Comparison of ENCODE assay signal across 10 cellular contexts in the genomic region with DNA sequence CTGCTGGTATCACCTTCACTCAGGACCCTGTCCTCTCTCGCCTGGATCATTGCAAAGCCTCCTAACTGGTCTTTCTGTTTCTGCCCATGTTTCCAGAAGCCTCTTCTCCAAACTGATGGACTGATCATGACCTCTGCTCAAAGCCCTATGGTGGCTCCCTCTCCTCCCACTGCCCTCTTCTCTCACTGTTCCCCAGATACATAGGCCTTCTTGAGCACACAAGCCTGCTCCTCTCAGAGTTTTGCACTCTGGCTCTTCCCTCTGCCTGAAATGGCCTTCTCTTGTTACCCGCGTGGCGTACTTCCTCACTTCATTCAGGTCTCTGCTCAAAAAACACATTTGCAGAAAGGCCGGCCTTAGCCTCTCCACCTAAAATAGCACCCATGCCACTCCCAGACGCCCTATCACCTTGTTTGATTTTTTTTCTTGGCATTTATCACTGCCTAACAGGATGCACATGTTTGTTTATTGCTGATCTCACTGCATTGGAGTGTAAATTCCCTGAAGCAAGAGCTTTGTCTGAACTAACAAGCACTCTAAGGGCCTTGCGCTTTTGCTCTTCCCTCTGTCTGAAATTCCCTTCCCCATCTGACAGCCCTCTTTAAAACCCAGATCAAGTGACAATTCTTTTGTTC. TPM values are rescaled to one million over a fixed set of nuclear protein-coding genes. Genes with fewer than 3 reads are reported as not detected.
A peak's percentile ranks its signal among the peaks of the same experiment; 100 is the strongest.
DNase-seq lines count a peak whose midpoint lies in the region; ATAC-seq and TF ChIP-seq lines count a peak whose summit lies in the region.
"Had no signal": no experiment of that assay in that cellular context is flagged by ENCODE, and none has a peak within 500 bp of the region (broad histone marks: within the 10 kb centered on the region; RNA-seq: fewer than 3 reads in every experiment).

No MANE protein-coding gene starts in this region.

- no TSS peak for BruUV-seq in mammary epithelial cell (replicated peaks; lab: Mats Ljungman, UMichigan)

- intact Hi-C loops in mammary epithelial cell (cut with micrococcal nuclease) (no loop called here), natural killer cell (cut with micrococcal nuclease) (no loop called here)

- H3K4me2 ChIP-seq in mammary epithelial cell (ENCODE audit: insufficient read depth, low read depth, low read length): no peak overlapping the region

- H3K9me3 ChIP-seq in mammary epithelial cell (replicated peaks; ENCODE audit: insufficient read depth, low read length): no peaks in the 10 kb centered on the region

- H3K4me3 ChIP-seq in mammary epithelial cell (replicated peaks in 1 of 3; ENCODE audit: insufficient read depth in 1 of 3, low read depth in 2 of 3, low read length in 3 of 3): no peak overlapping the region
- H3K4me3 ChIP-seq: cardiac muscle cell had no signal

- H3K4me1 ChIP-seq in mammary epithelial cell (ENCODE audit: insufficient read depth, low read length): peaks cover 6% of the 10 kb centered on the region

- H3K36me3 ChIP-seq in mammary epithelial cell (ENCODE audit: insufficient read depth, low read length): no peaks in the 10 kb centered on the region
- H3K36me3 ChIP-seq: cardiac muscle cell had no signal

- H3K36me3 Mint-ChIP-seq in natural killer cell: no peaks in the 10 kb centered on the region

- dilution Hi-C loops in mammary epithelial cell (cut with HindIII; ENCODE audit: low sequenced_read_pairs): no loop called here

- H3K27ac ChIP-seq in mammary epithelial cell (ENCODE audit: insufficient read depth, low read depth, low read length): no peak overlapping the region
- H3K27ac ChIP-seq: cardiac muscle cell had no signal

- H3K79me2 ChIP-seq in mammary epithelial cell (ENCODE audit: insufficient read depth, low read length): peaks cover 36% of the 10 kb centered on the region

- WGBS in mammary epithelial cell (ENCODE audit: low coverage, missing lambda C conversion rate): 96% methylated on average over 7 of the region's 7 CpGs

- DNase-seq in DMS53 (lab: John Stamatoyannopoulos, UW) (peak; percentile 76), NCI-H2029 (lab: John Stamatoyannopoulos, UW) (peak; percentile 78), mammary epithelial cell (peak; percentile 14), natural killer cell (no peak), NCI-H748 treated with DMSO at 0.1 percent for 48 hours (lab: John Stamatoyannopoulos, UW) (no peak)
- DNase-seq: NCI-H446 had no signal

- no peaks in the 10 kb centered on the region for H4K20me1 ChIP-seq in mammary epithelial cell (ENCODE audit: insufficient read depth, low read length)

- H3K9ac ChIP-seq in mammary epithelial cell (ENCODE audit: insufficient read depth, low read length): no peak overlapping the region

- no peak for TF ChIP-seq CTCF in mammary epithelial cell (conservative IDR thresholded peaks at IDR 0.05 in 1 of 2, IDR thresholded peaks at IDR 0.05 in 1 of 2; ENCODE audit: extremely low read depth in 1 of 2, insufficient read depth in 1 of 2, low read depth in 1 of 2, low read length in 2 of 2)
- TF ChIP-seq CTCF in natural killer cell (IDR thresholded peaks at IDR 0.05): no peak

- in situ Hi-C loops in mammary epithelial cell (cut with MboI; ENCODE audit: low sequenced_read_pairs in 2 of 2): no loop called here

- peak overlapping the region; percentile 85 to 90 for H3K27ac Mint-ChIP-seq in natural killer cell

- no peaks in the 10 kb centered on the region for H3K27me3 ChIP-seq in mammary epithelial cell (ENCODE audit: insufficient read depth, low read length)
- H3K27me3 ChIP-seq: cardiac muscle cell had no signal

- CTCF ChIA-PET in mammary epithelial cell (lab: Charles Lee; ENCODE audit: low non-redundant PET): no interaction called here

- peak overlapping the region; percentile 90 for H3K4me3 Mint-ChIP-seq in natural killer cell

- no peaks in the 10 kb centered on the region for H3K9me3 Mint-ChIP-seq in natural killer cell

- peaks cover 31 to 38% of the 10 kb centered on the region in 2 donors for H3K4me1 Mint-ChIP-seq in natural killer cell

- H2AFZ ChIP-seq in mammary epithelial cell (ENCODE audit: low read depth, low read length): no peak overlapping the region

- H3K27me3 Mint-ChIP-seq in natural killer cell (ENCODE audit: low read depth in 2 of 2): no peaks in the 10 kb centered on the region

- ATAC-seq in natural killer cell: no peak
- no peak for ATAC-seq in HG02885 (IDR thresholded peaks at IDR 0.05; ENCODE audit: poor library complexity, unreplicated experiment)
- ATAC-seq in HG03280 (IDR thresholded peaks at IDR 0.05; ENCODE audit: unreplicated experiment): no peak
- ATAC-seq in GM19351 (IDR thresholded peaks at IDR 0.05; ENCODE audit: unreplicated experiment): no peak

RNA-seq across cellular contexts. Expression of gene ETFA, which starts 1.4 kb away (rescaled TPM):
- total RNA-seq in mammary epithelial cell: 100 to 1,000 TPM in 1 of 2 donors, 10 to 100 TPM in 1; 83.0 to 115 TPM
- 141 TPM for polyA plus RNA-seq in mammary epithelial cell
- 116 TPM for polyA minus RNA-seq in mammary epithelial cell
- total RNA-seq in natural killer cell: 10 to 100 TPM; 71.9 to 93.1 (median 79.8) TPM

RNA-seq across cellular contexts. Expression of gene ISL2, which starts 23.9 kb away (rescaled TPM):
- total RNA-seq in mammary epithelial cell (not detected), natural killer cell (not detected)
- polyA plus RNA-seq in mammary epithelial cell: 0.02 TPM
- polyA minus RNA-seq in mammary epithelial cell: not detected
- total RNA-seq: cardiac muscle cell had no signal
- polyA plus RNA-seq: cardiac muscle cell had no signal

Comparison
In these comparisons a context has a peak if more than half of its experiments do, and no peak if none do; other contexts are left out.
1. DNase-seq: peak in DMS53 (single experiment), NCI-H2029 (single experiment) and mammary epithelial cell (single experiment); none in natural killer cell (single experiment) and NCI-H748 treated with DMSO at 0.1 percent for 48 hours (single experiment).